In the genomic region with DNA sequence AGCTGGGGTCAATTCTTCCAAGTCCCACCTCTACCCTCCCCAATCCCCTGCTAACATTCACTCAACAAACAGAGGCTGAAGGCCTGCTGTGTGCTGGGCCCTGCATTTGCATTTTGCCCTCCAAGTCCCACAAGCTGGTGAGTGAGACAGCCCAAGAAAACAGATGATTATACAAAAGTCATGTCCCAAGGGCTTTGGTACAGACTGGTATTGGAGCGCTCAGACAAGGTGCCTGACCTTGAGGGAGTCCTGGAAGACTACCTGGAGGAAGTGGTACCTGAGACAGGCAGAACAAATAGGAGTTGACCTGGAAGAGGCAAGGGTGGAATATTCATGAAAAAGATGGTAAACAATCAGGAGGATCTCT, we compare ENCODE assay signal across 1 cellular context.
TF ChIP-seq lines count a peak whose summit lies in the region.

No MANE protein-coding gene starts in this region.

TF ChIP-seq in HCT116, 20 proteins besides CTCF, POLR2A, EP300 and RAD21:
- TF ChIP-seq ZFX (IDR thresholded peaks at IDR 0.05) (no peak), ELF1 (IDR thresholded peaks at IDR 0.05; ENCODE audit: borderline replicate concordance, low read depth) (no peak), JUND (IDR thresholded peaks at IDR 0.05) (no peak), EZH2 (IDR thresholded peaks at IDR 0.05) (no peak), SIN3A (IDR thresholded peaks at IDR 0.05; ENCODE audit: low read depth) (no peak), YY1 (IDR thresholded peaks at IDR 0.05; ENCODE audit: extremely low read depth, insufficient replicate concordance, low read depth, low read length) (no peak), FOSL1 (IDR thresholded peaks at IDR 0.05; ENCODE audit: low read depth) (no peak), CEBPB (IDR thresholded peaks at IDR 0.05; ENCODE audit: low read depth) (no peak), TCF7L2 (IDR thresholded peaks at IDR 0.05; ENCODE audit: borderline replicate concordance, extremely low read depth, insufficient read depth, insufficient read length) (no peak), EZH2phosphoT487 (IDR thresholded peaks at IDR 0.05; ENCODE audit: borderline replicate concordance) (no peak), SRF (IDR thresholded peaks at IDR 0.05; ENCODE audit: low read depth) (no peak), EGR1 (IDR thresholded peaks at IDR 0.05; ENCODE audit: low read depth) (no peak), POLR2AphosphoS5 (IDR thresholded peaks at IDR 0.05; ENCODE audit: low read depth, low read length) (no peak), ZNF274 (IDR thresholded peaks at IDR 0.05; ENCODE audit: low read depth, low read length) (no peak), CBX3 (IDR thresholded peaks at IDR 0.05; ENCODE audit: low read depth) (no peak)
- TF ChIP-seq, protein P1, sequence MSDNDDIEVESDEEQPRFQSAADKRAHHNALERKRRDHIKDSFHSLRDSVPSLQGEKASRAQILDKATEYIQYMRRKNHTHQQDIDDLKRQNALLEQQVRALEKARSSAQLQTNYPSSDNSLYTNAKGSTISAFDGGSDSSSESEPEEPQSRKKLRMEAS (IDR thresholded peaks at IDR 0.05), result no peak
- TF ChIP-seq, protein P2, sequence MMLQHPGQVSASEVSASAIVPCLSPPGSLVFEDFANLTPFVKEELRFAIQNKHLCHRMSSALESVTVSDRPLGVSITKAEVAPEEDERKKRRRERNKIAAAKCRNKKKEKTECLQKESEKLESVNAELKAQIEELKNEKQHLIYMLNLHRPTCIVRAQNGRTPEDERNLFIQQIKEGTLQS (IDR thresholded peaks at IDR 0.05), result no peak
- TF ChIP-seq, protein P3, sequence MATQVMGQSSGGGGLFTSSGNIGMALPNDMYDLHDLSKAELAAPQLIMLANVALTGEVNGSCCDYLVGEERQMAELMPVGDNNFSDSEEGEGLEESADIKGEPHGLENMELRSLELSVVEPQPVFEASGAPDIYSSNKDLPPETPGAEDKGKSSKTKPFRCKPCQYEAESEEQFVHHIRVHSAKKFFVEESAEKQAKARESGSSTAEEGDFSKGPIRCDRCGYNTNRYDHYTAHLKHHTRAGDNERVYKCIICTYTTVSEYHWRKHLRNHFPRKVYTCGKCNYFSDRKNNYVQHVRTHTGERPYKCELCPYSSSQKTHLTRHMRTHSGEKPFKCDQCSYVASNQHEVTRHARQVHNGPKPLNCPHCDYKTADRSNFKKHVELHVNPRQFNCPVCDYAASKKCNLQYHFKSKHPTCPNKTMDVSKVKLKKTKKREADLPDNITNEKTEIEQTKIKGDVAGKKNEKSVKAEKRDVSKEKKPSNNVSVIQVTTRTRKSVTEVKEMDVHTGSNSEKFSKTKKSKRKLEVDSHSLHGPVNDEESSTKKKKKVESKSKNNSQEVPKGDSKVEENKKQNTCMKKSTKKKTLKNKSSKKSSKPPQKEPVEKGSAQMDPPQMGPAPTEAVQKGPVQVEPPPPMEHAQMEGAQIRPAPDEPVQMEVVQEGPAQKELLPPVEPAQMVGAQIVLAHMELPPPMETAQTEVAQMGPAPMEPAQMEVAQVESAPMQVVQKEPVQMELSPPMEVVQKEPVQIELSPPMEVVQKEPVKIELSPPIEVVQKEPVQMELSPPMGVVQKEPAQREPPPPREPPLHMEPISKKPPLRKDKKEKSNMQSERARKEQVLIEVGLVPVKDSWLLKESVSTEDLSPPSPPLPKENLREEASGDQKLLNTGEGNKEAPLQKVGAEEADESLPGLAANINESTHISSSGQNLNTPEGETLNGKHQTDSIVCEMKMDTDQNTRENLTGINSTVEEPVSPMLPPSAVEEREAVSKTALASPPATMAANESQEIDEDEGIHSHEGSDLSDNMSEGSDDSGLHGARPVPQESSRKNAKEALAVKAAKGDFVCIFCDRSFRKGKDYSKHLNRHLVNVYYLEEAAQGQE (IDR thresholded peaks at IDR 0.05; ENCODE audit: low read depth), result no peak
- TF ChIP-seq, protein P4, sequence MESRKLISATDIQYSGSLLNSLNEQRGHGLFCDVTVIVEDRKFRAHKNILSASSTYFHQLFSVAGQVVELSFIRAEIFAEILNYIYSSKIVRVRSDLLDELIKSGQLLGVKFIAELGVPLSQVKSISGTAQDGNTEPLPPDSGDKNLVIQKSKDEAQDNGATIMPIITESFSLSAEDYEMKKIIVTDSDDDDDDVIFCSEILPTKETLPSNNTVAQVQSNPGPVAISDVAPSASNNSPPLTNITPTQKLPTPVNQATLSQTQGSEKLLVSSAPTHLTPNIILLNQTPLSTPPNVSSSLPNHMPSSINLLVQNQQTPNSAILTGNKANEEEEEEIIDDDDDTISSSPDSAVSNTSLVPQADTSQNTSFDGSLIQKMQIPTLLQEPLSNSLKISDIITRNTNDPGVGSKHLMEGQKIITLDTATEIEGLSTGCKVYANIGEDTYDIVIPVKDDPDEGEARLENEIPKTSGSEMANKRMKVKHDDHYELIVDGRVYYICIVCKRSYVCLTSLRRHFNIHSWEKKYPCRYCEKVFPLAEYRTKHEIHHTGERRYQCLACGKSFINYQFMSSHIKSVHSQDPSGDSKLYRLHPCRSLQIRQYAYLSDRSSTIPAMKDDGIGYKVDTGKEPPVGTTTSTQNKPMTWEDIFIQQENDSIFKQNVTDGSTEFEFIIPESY (IDR thresholded peaks at IDR 0.05; ENCODE audit: extremely low read depth, insufficient replicate concordance, low read length), result no peak
TF ChIP-seq in HCT116: peak in this region for 0.
